ENCODE assay signal across 25 cellular contexts in the genomic region with DNA sequence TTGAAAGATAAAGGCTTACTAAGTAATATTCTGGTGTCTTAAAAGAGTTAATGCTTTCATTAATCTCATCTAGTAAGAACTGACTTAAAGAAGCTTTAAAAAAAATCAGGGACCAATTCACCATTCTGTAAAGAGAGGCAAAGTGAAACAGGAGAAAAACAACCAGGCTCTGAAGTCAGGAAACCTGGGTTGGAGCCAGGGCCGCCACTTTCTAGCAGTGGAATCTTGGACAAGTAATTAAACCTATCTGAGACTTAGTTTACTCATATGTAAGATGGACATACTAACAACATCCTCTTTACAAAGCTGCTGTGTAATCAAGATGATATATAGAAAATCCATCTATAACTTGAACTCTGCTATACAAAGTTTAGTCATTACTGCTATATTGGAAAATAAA.
"Had no signal": no experiment of that assay in that cellular context is flagged by ENCODE, and none has a peak within 500 bp of the region (broad histone marks: within the 10 kb centered on the region; RNA-seq: fewer than 3 reads in every experiment).

No MANE protein-coding gene starts in this region.

- ATAC-seq: naive thymus-derived CD4-positive, alpha-beta T cell; T-helper 17 cell had no signal

- H3K9me3 ChIP-seq: ascending aorta, ovary, sigmoid colon, spleen, thoracic aorta had no signal

- H3K4me3 ChIP-seq: ascending aorta, coronary artery, dorsolateral prefrontal cortex, heart left ventricle, ovary, sigmoid colon, spleen, thoracic aorta had no signal

- H3K4me1 ChIP-seq: ascending aorta, sigmoid colon had no signal

- H3K27me3 ChIP-seq: ascending aorta, brain microvascular endothelial cell, dorsolateral prefrontal cortex, heart left ventricle, ovary, sigmoid colon, spleen had no signal

- H3K27ac ChIP-seq: ascending aorta, brain microvascular endothelial cell, dorsolateral prefrontal cortex, ovary, sigmoid colon, thoracic aorta had no signal

- H3K36me3 ChIP-seq: ascending aorta, brain microvascular endothelial cell, heart left ventricle, ovary, sigmoid colon, spleen, thoracic aorta had no signal

- FAIRE-seq: urothelium cell line had no signal

- DNase-seq: activated CD4-positive, alpha-beta memory T cell treated with anti-CD3 and anti-CD28 coated beads, Interleukin-2, amount 10 ng/mL, durations not matched to agents 7 days and 5 days; activated CD4-positive, alpha-beta T cell treated with anti-CD3 and anti-CD28 coated beads, Interleukin-2, amount 10 ng/mL, durations not matched to agents 24 days and 14 days; activated CD4-positive, CD25-positive, alpha-beta regulatory T cell treated with anti-CD3 and anti-CD28 coated beads, Interleukin-2, amount 50 U/mL, for 72 hours; activated CD8-positive, alpha-beta memory T cell treated with anti-CD3 and anti-CD28 coated beads, Interleukin-2, amount 50 U/mL, for 48 hours; activated gamma-delta T cell; activated naive CD4-positive, alpha-beta T cell treated with anti-CD3 and anti-CD28 coated beads, Interleukin-2, amount 10 ng/mL, durations not matched to agents 7 days and 5 days; activated naive CD8-positive, alpha-beta T cell treated with anti-CD3 and anti-CD28 coated beads, Interleukin-2, amount 10 ng/mL, durations not matched to agents 7 days and 5 days; activated T-cell treated with anti-CD3 and anti-CD28 coated beads, Interleukin-2, amount 50 U/mL, for 24 hours; effector memory CD4-positive, alpha-beta T cell; heart left ventricle; hypothalamus; kidney glomerular epithelial cell; naive thymus-derived CD4-positive, alpha-beta T cell; ovary; sigmoid colon; spleen; stimulated activated naive CD4-positive, alpha-beta T cell treated with Interleukin-2 at 50 U/mL for 16 hours; T-helper 17 cell; trophoblast cell had no signal
